Comparison of ENCODE assay signal across 8 cellular contexts in the genomic region with DNA sequence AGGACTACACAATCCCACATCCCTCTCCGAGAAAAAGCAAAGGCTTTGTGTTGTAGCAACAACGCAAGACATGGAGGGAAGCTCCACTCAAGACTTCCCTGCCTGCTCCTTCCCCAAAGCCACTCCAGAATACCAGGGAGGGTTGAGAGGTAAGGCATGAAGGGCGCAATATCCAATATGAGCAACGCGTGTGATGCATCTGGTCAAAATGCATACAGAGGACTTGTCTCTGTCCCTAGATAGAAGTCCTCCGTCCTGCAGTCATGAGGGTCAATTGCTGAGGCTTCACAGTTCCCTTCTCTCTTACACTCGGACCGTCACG. TPM values are rescaled to one million over a fixed set of nuclear protein-coding genes. Genes with fewer than 3 reads are reported as not detected.
DNase-seq lines count a peak whose midpoint lies in the region; ATAC-seq and TF ChIP-seq lines count a peak whose summit lies in the region.

No MANE protein-coding gene starts in this region.

- TF ChIP-seq CTCF in BE2C (IDR thresholded peaks at IDR 0.05; ENCODE audit: low read depth, low read length) = no peak

- H3K9ac ChIP-seq in rectal smooth muscle tissue (ENCODE audit: low read length) = peak overlapping the region; percentile 97

- CTCF ChIA-PET in T-cell (lab: Charles Lee) = interaction anchor here (1.4 to 2.4 kb wide), 6 partner anchors 9 to 626 kb away, joined by 5 to 18 read pairs (median 8); no protein-coding TSS in a partner anchor

- no peaks in the 10 kb centered on the region for H3K27me3 Mint-ChIP-seq in T-cell

- H3K4me3 Mint-ChIP-seq in T-cell = peak overlapping the region; percentile 96 to 99 (median 99)

- no peaks in the 10 kb centered on the region for H3K4me1 ChIP-seq in BE2C
- peaks cover 15% of the 10 kb centered on the region for H3K4me1 ChIP-seq in rectal smooth muscle tissue (ENCODE audit: control insufficient read depth, insufficient read depth, low read length)

- H3K27ac ChIP-seq in rectal smooth muscle tissue (ENCODE audit: low read depth, low read length) = peak overlapping the region; percentile 88

- no peaks in the 10 kb centered on the region for H3K27me3 ChIP-seq in BE2C
- H3K27me3 ChIP-seq in H7 (ENCODE audit: control insufficient read depth, insufficient read depth, low read length) = no peaks in the 10 kb centered on the region
- no peaks in the 10 kb centered on the region for H3K27me3 ChIP-seq in rectal smooth muscle tissue (ENCODE audit: control insufficient read depth, insufficient read depth, low read length)

- no peak for ATAC-seq in T-cell (replicated peaks in 1 of 4)
- no peak for ATAC-seq in GM18909 (IDR thresholded peaks at IDR 0.05; ENCODE audit: poor library complexity, unreplicated experiment)

- no peaks in the 10 kb centered on the region for H3K9me3 ChIP-seq in BE2C

- peaks cover 69 to 76% (median 72%) of the 10 kb centered on the region in 3 donors for H3K4me1 Mint-ChIP-seq in T-cell

- H3K4me3 ChIP-seq in BE2C (ENCODE audit: low read depth, low read length) (peak overlapping the region; percentile 84), H7 (ENCODE audit: insufficient read depth, low read depth, low read length) (peak overlapping the region; percentile 62), rectal smooth muscle tissue (ENCODE audit: low read length) (peak overlapping the region; percentile 100)

- H3K9me3 Mint-ChIP-seq in T-cell = no peaks in the 10 kb centered on the region

- H3K36me3 Mint-ChIP-seq in T-cell = peaks cover 8% of the 10 kb centered on the region

- POLR2A ChIA-PET in T-cell (lab: Charles Lee) = no interaction called here

- DNase-seq in BE2C (no peak), H7 (no peak), T-cell (peak in 2 of 34 experiments; percentile 2 to 24), fibroblast of peridontal ligament (ENCODE audit: extremely low read depth) (peak; percentile 42), NCI-H69 (lab: John Stamatoyannopoulos, UW) (no peak), midbrain (lab: John Stamatoyannopoulos, UW) (no peak)

- peak overlapping the region; percentile 96 to 98 for H3K27ac Mint-ChIP-seq in T-cell

- H3K36me3 ChIP-seq in BE2C (no peaks in the 10 kb centered on the region), H7 (replicated peaks; ENCODE audit: control insufficient read depth, insufficient read depth, low read length) (no peaks in the 10 kb centered on the region), rectal smooth muscle tissue (ENCODE audit: control insufficient read depth, insufficient read depth, low read length) (peaks cover 2% of the 10 kb centered on the region)

RNA-seq across cellular contexts. Expression of a gene that starts 0.5 kb away (rescaled TPM):
- polyA plus RNA-seq in BE2C (2012; ENCODE audit: insufficient read depth, insufficient read length, low read depth) = 25.0 TPM
- total RNA-seq in H7 (2014; rRNA removed; shearing (Covaris generic)) = 57.3 and 60.6 TPM in 2 replicates
- total RNA-seq in T-cell = 10 to 100 TPM; 40.3 to 46.8 (median 42.1) TPM

RNA-seq across cellular contexts. Expression of a gene that starts 0.9 kb away (rescaled TPM):
- 16.9 TPM for polyA plus RNA-seq in BE2C (2012; ENCODE audit: insufficient read depth, insufficient read length, low read depth)
- total RNA-seq in H7 (2014; rRNA removed; shearing (Covaris generic)) = 7.0 and 11.3 TPM in 2 replicates
- 10 to 100 TPM; 34.6 to 81.9 (median 45.6) TPM for total RNA-seq in T-cell
